Comparison of ENCODE assay signal across 21 cellular contexts in the genomic region with DNA sequence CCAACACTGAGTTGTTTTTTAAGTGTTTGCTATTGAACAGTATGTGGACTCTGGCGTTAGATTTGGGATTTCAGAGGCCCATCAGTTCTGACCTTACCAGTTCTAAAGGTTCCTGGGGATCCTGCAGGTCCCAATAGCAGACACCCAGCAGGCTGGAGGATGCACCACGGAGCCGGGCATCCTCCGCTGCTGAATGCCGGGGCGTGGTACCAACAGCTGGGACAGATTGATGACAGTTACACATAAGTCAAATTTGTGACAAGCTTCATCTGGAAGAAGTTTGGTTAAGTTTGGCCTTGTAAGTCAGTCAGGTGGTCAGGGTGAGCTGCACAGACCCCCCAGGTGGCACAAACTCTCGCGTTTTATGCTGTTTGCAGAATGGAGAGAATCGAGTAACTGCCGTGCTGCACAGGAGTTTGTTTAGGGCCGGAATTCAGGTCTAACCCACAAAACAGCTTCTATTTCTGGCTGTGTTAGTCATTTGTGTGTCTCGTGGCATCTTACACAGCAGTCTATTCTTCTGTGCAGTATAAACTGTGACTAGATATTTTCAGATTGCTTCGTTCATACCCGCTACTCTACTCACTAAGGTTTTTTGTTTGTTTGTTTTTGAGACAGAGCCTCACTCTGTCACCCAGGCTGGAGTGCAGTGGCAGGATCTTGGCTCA. TPM values are rescaled to one million over a fixed set of nuclear protein-coding genes. Genes with fewer than 3 reads are reported as not detected.
A peak's percentile ranks its signal among the peaks of the same experiment; 100 is the strongest.
DNase-seq lines count a peak whose midpoint lies in the region; ATAC-seq and TF ChIP-seq lines count a peak whose summit lies in the region.
"Had no signal": no experiment of that assay in that cellular context is flagged by ENCODE, and none has a peak within 500 bp of the region (broad histone marks: within the 10 kb centered on the region; RNA-seq: fewer than 3 reads in every experiment).

No MANE protein-coding gene starts in this region.

- peaks cover 33 to 54% of the 10 kb centered on the region in 2 donors for H3K36me3 Mint-ChIP-seq in stimulated activated naive B cell treated with anti-CD40 and anti-IgM and Interleukin-4, amounts not matched to agents 10 μg/mL and 1 μg/mL and 100 μg/mL, for 72 hours

- intact Hi-C loops in left ventricle myocardium inferior (cut with micrococcal nuclease) (no loop called here), cardiac septum (cut with DNase I) (no loop called here), lower lobe of right lung (cut with DNase I) (no loop called here)

- ATAC-seq in lower lobe of right lung (no peak), HG02571 (IDR thresholded peaks at IDR 0.05; ENCODE audit: unreplicated experiment) (no peak)
- no peak for ATAC-seq in stimulated activated naive B cell treated with anti-CD40 and anti-IgM and Interleukin-4, amounts not matched to agents 10 μg/mL and 1 μg/mL and 100 μg/mL, for 72 hours (replicated peaks)
- ATAC-seq: CD8-positive, alpha-beta T cell; HCT116; left lung; naive thymus-derived CD4-positive, alpha-beta T cell; Panc1 had no signal

- no peaks in the 10 kb centered on the region for H3K27me3 Mint-ChIP-seq in stimulated activated naive B cell treated with anti-CD40 and anti-IgM and Interleukin-4, amounts not matched to agents 10 μg/mL and 1 μg/mL and 100 μg/mL, for 72 hours
- H3K27me3 Mint-ChIP-seq: activated CD4-positive, alpha-beta T cell treated with anti-CD3 and anti-CD28 coated beads, Interleukin-2, amount 10 ng/mL, durations not matched to agents 7 days and 5 days; activated naive CD4-positive, alpha-beta T cell treated with anti-CD3 and anti-CD28 coated beads, Interleukin-2, amount 10 ng/mL, durations not matched to agents 7 days and 5 days; brain; naive thymus-derived CD4-positive, alpha-beta T cell; progenitor cell of endocrine pancreas; type B pancreatic cell had no signal

- no peak overlapping the region for H3K27ac Mint-ChIP-seq in stimulated activated naive B cell treated with anti-CD40 and anti-IgM and Interleukin-4, amounts not matched to agents 10 μg/mL and 1 μg/mL and 100 μg/mL, for 72 hours
- H3K27ac Mint-ChIP-seq: activated CD4-positive, alpha-beta T cell treated with anti-CD3 and anti-CD28 coated beads, Interleukin-2, amount 10 ng/mL, durations not matched to agents 7 days and 5 days; activated naive CD4-positive, alpha-beta T cell treated with anti-CD3 and anti-CD28 coated beads, Interleukin-2, amount 10 ng/mL, durations not matched to agents 7 days and 5 days; brain; CD8-positive, alpha-beta T cell; naive thymus-derived CD4-positive, alpha-beta T cell; progenitor cell of endocrine pancreas; type B pancreatic cell had no signal

- peaks cover 3 to 6% of the 10 kb centered on the region in 2 donors for H3K4me1 Mint-ChIP-seq in stimulated activated naive B cell treated with anti-CD40 and anti-IgM and Interleukin-4, amounts not matched to agents 10 μg/mL and 1 μg/mL and 100 μg/mL, for 72 hours
- H3K4me1 Mint-ChIP-seq: activated CD4-positive, alpha-beta T cell treated with anti-CD3 and anti-CD28 coated beads, Interleukin-2, amount 10 ng/mL, durations not matched to agents 7 days and 5 days; activated naive CD4-positive, alpha-beta T cell treated with anti-CD3 and anti-CD28 coated beads, Interleukin-2, amount 10 ng/mL, durations not matched to agents 7 days and 5 days; brain had no signal

- H3K9me3 Mint-ChIP-seq in stimulated activated naive B cell treated with anti-CD40 and anti-IgM and Interleukin-4, amounts not matched to agents 10 μg/mL and 1 μg/mL and 100 μg/mL, for 72 hours: no peaks in the 10 kb centered on the region
- H3K9me3 Mint-ChIP-seq: activated CD4-positive, alpha-beta T cell treated with anti-CD3 and anti-CD28 coated beads, Interleukin-2, amount 10 ng/mL, durations not matched to agents 7 days and 5 days; activated naive CD4-positive, alpha-beta T cell treated with anti-CD3 and anti-CD28 coated beads, Interleukin-2, amount 10 ng/mL, durations not matched to agents 7 days and 5 days; CD8-positive, alpha-beta T cell; naive thymus-derived CD4-positive, alpha-beta T cell; type B pancreatic cell had no signal

- H3K4me3 Mint-ChIP-seq in stimulated activated naive B cell treated with anti-CD40 and anti-IgM and Interleukin-4, amounts not matched to agents 10 μg/mL and 1 μg/mL and 100 μg/mL, for 72 hours: no peak overlapping the region
- H3K4me3 Mint-ChIP-seq: activated CD4-positive, alpha-beta T cell treated with anti-CD3 and anti-CD28 coated beads, Interleukin-2, amount 10 ng/mL, durations not matched to agents 7 days and 5 days; activated naive CD4-positive, alpha-beta T cell treated with anti-CD3 and anti-CD28 coated beads, Interleukin-2, amount 10 ng/mL, durations not matched to agents 7 days and 5 days; brain; CD8-positive, alpha-beta T cell; naive thymus-derived CD4-positive, alpha-beta T cell; type B pancreatic cell had no signal

- DNase-seq in left ventricle myocardium inferior: no peak
- DNase-seq in cardiac septum (ENCODE audit: low spot score): no peak
- no peak for DNase-seq in caudate nucleus (lab: John Stamatoyannopoulos, UW)
- peak; percentile 6 for DNase-seq in lower lobe of right lung
- no peak for DNase-seq in effector memory CD4-positive, alpha-beta T cell
- DNase-seq in stimulated activated naive B cell treated with anti-CD40 and anti-IgM and Interleukin-4, amounts not matched to agents 10 μg/mL and 1 μg/mL and 100 μg/mL, for 72 hours: no peak
- no peak for DNase-seq in mucosa of gallbladder (ENCODE audit: low spot score)
- DNase-seq: activated CD4-positive, alpha-beta T cell treated with anti-CD3 and anti-CD28 coated beads, Interleukin-2, amount 10 ng/mL, durations not matched to agents 7 days and 5 days; activated naive CD4-positive, alpha-beta T cell treated with anti-CD3 and anti-CD28 coated beads, Interleukin-2, amount 10 ng/mL, durations not matched to agents 7 days and 5 days; activated T-cell treated with anti-CD3 and anti-CD28 coated beads for 4 hours; CD8-positive, alpha-beta T cell; naive thymus-derived CD4-positive, alpha-beta T cell; NCI-H1436 had no signal

- H3K36me3 ChIP-seq in left ventricle myocardium inferior: peaks cover 59% of the 10 kb centered on the region
- peaks cover 79% of the 10 kb centered on the region for H3K36me3 ChIP-seq in lower lobe of right lung
- peaks cover 66% of the 10 kb centered on the region for H3K36me3 ChIP-seq in effector memory CD4-positive, alpha-beta T cell (ENCODE audit: control insufficient read depth, insufficient read depth, low read length)

- H3K4me1 ChIP-seq in left ventricle myocardium inferior (peaks cover 3% of the 10 kb centered on the region), lower lobe of right lung (no peaks in the 10 kb centered on the region)
- no peaks in the 10 kb centered on the region for H3K4me1 ChIP-seq in effector memory CD4-positive, alpha-beta T cell (ENCODE audit: control insufficient read depth, insufficient read depth, low read length, poor library complexity, severe bottlenecking)
- H3K4me1 ChIP-seq: left lung had no signal

- H3K9me3 ChIP-seq in left ventricle myocardium inferior (replicated peaks) (peaks cover 5% of the 10 kb centered on the region), lower lobe of right lung (no peaks in the 10 kb centered on the region)
- no peaks in the 10 kb centered on the region for H3K9me3 ChIP-seq in effector memory CD4-positive, alpha-beta T cell (ENCODE audit: control insufficient read depth, low read length)
- H3K9me3 ChIP-seq: left lung, spleen had no signal

- H3K4me3 ChIP-seq in left ventricle myocardium inferior: no peak overlapping the region
- no peak overlapping the region for H3K4me3 ChIP-seq in lower lobe of right lung
- H3K4me3 ChIP-seq in effector memory CD4-positive, alpha-beta T cell (ENCODE audit: insufficient read depth, low read depth, low read length, poor library complexity, severe bottlenecking): no peak overlapping the region
- H3K4me3 ChIP-seq: left lung, spleen had no signal

- H3K27ac ChIP-seq in left ventricle myocardium inferior (replicated peaks) (peak overlapping the region; percentile 18), caudate nucleus (ENCODE audit: low read depth, low read length) (peak overlapping the region; percentile 0), lower lobe of right lung (no peak overlapping the region)
- no peak overlapping the region for H3K27ac ChIP-seq in effector memory CD4-positive, alpha-beta T cell (ENCODE audit: insufficient read depth, low read length, poor library complexity, severe bottlenecking)
- H3K27ac ChIP-seq: left lung, spleen had no signal

- H3K27me3 ChIP-seq in left ventricle myocardium inferior (ENCODE audit: low read depth): no peaks in the 10 kb centered on the region
- H3K27me3 ChIP-seq in lower lobe of right lung (ENCODE audit: low read depth): no peaks in the 10 kb centered on the region
- no peaks in the 10 kb centered on the region for H3K27me3 ChIP-seq in effector memory CD4-positive, alpha-beta T cell (replicated peaks; ENCODE audit: control insufficient read depth, insufficient read depth, low read length, poor library complexity, severe bottlenecking)
- H3K27me3 ChIP-seq: left lung, spleen had no signal

- TF ChIP-seq CTCF in left ventricle myocardium inferior (IDR thresholded peaks at IDR 0.05; ENCODE audit: borderline replicate concordance): no peak
- TF ChIP-seq CTCF in lower lobe of right lung (IDR thresholded peaks at IDR 0.05): no peak

RNA-seq across cellular contexts. Expression of a gene that starts 19.2 kb away (rescaled TPM):
- total RNA-seq in left ventricle myocardium inferior: 7.5 TPM
- total RNA-seq in cardiac septum: 10.8 TPM
- 25.2 TPM for total RNA-seq in lower lobe of right lung
- total RNA-seq in mucosa of gallbladder: 27.3 TPM

Comparison
In these comparisons a context has a peak if more than half of its experiments do, and no peak if none do; other contexts are left out.
1. H3K27ac ChIP-seq: peak in left ventricle myocardium inferior (single experiment) and caudate nucleus (single experiment); none in lower lobe of right lung (single experiment) and effector memory CD4-positive, alpha-beta T cell (single experiment).